Comparison of ENCODE assay signal across 12 cellular contexts in genomic region chr9:105141448-105142101, GRCh38.
DNase-seq lines count a peak whose midpoint lies in the region; ATAC-seq, FAIRE-seq and TF ChIP-seq lines count a peak whose summit lies in the region.
"Had no signal": no experiment of that assay in that cellular context is flagged by ENCODE, and none has a peak within 500 bp of the region (broad histone marks: within the 10 kb centered on the region; RNA-seq: fewer than 3 reads in every experiment).

No MANE protein-coding gene starts in this region.

- peaks cover 9% of the 10 kb centered on the region for H3K4me1 Mint-ChIP-seq in activated CD4-positive, alpha-beta T cell treated with anti-CD3 and anti-CD28 coated beads, Interleukin-2, amount 10 ng/mL, durations not matched to agents 7 days and 5 days
- H3K4me1 Mint-ChIP-seq in activated naive CD8-positive, alpha-beta T cell treated with anti-CD3 and anti-CD28 coated beads for 36 hours, result peaks cover 8% of the 10 kb centered on the region

- H3K36me3 Mint-ChIP-seq in activated CD4-positive, alpha-beta T cell treated with anti-CD3 and anti-CD28 coated beads, Interleukin-2, amount 10 ng/mL, durations not matched to agents 7 days and 5 days (ENCODE audit: low read depth), result no peaks in the 10 kb centered on the region
- H3K36me3 Mint-ChIP-seq in activated naive CD8-positive, alpha-beta T cell treated with anti-CD3 and anti-CD28 coated beads for 36 hours, result no peaks in the 10 kb centered on the region

- no peaks in the 10 kb centered on the region for H3K36me3 ChIP-seq in adipocyte (ENCODE audit: control insufficient read depth, insufficient read depth, low read length, severe bottlenecking)
- H3K36me3 ChIP-seq: pancreas had no signal

- peaks cover 8% of the 10 kb centered on the region for H3K27me3 Mint-ChIP-seq in activated CD4-positive, alpha-beta T cell treated with anti-CD3 and anti-CD28 coated beads, Interleukin-2, amount 10 ng/mL, durations not matched to agents 7 days and 5 days
- H3K27me3 Mint-ChIP-seq in activated naive CD8-positive, alpha-beta T cell treated with anti-CD3 and anti-CD28 coated beads for 36 hours, result peaks cover 10% of the 10 kb centered on the region

- H3K4me3 ChIP-seq in adipocyte (ENCODE audit: low read length), result peak overlapping the region; percentile 6
- H3K4me3 ChIP-seq: body of pancreas, pancreas had no signal

- H3K9me3 Mint-ChIP-seq in activated CD4-positive, alpha-beta T cell treated with anti-CD3 and anti-CD28 coated beads, Interleukin-2, amount 10 ng/mL, durations not matched to agents 7 days and 5 days, result no peaks in the 10 kb centered on the region
- no peaks in the 10 kb centered on the region for H3K9me3 Mint-ChIP-seq in activated naive CD8-positive, alpha-beta T cell treated with anti-CD3 and anti-CD28 coated beads for 36 hours
- H3K9me3 Mint-ChIP-seq: activated CD4-positive, alpha-beta T cell treated with anti-CD3 and anti-CD28 coated beads, Interleukin-2, amount 10 ng/mL, durations not matched to agents 24 days and 14 days had no signal

- H3K4me3 Mint-ChIP-seq in activated CD4-positive, alpha-beta T cell treated with anti-CD3 and anti-CD28 coated beads, Interleukin-2, amount 10 ng/mL, durations not matched to agents 7 days and 5 days, result no peak overlapping the region
- no peak overlapping the region for H3K4me3 Mint-ChIP-seq in activated naive CD8-positive, alpha-beta T cell treated with anti-CD3 and anti-CD28 coated beads for 36 hours
- H3K4me3 Mint-ChIP-seq: activated CD4-positive, alpha-beta T cell treated with anti-CD3 and anti-CD28 coated beads, Interleukin-2, amount 10 ng/mL, durations not matched to agents 24 days and 14 days had no signal

- no peak for FAIRE-seq in HTR-8/SVneo (lab: Jason Lieb, UNC)
- FAIRE-seq: pancreas had no signal

- no peak overlapping the region for H3K27ac Mint-ChIP-seq in activated CD4-positive, alpha-beta T cell treated with anti-CD3 and anti-CD28 coated beads, Interleukin-2, amount 10 ng/mL, durations not matched to agents 7 days and 5 days
- no peak overlapping the region for H3K27ac Mint-ChIP-seq in activated naive CD8-positive, alpha-beta T cell treated with anti-CD3 and anti-CD28 coated beads for 36 hours
- H3K27ac Mint-ChIP-seq: activated CD4-positive, alpha-beta T cell treated with anti-CD3 and anti-CD28 coated beads, Interleukin-2, amount 10 ng/mL, durations not matched to agents 24 days and 14 days had no signal

- H3K9ac ChIP-seq in adipocyte (ENCODE audit: low read length), result peak overlapping the region; percentile 3

- no peak for TF ChIP-seq CTCF in GM10248 (IDR thresholded peaks at IDR 0.05; ENCODE audit: control extremely low read depth, extremely low read depth, low read depth, missing control alignments)

- CTCF ChIA-PET in GM10248 (lab: Yijun Ruan, JAX), result interaction anchor here (1.2 kb wide), 1 partner anchor 16 kb away, joined by 3 read pairs; no protein-coding TSS in a partner anchor
- CTCF ChIA-PET in activated CD4-positive, alpha-beta T cell treated with anti-CD3 and anti-CD28 coated beads, Interleukin-2, amount 10 ng/mL, durations not matched to agents 7 days and 5 days (lab: Charles Lee), result interaction anchor here (0.8 to 1.0 kb wide), 3 partner anchors 13 to 24 kb away, joined by 3 to 4 read pairs (median 3); no protein-coding TSS in a partner anchor

- DNase-seq in GM10248 (ENCODE audit: extremely low spot score) (peak; percentile 38), adipocyte (ENCODE audit: low read depth) (no peak), NCI-H1105 (lab: John Stamatoyannopoulos, UW) (no peak), HTR-8/SVneo (ENCODE audit: insufficient read length, low spot score) (no peak)
- no peak for DNase-seq in activated CD4-positive, alpha-beta T cell treated with anti-CD3 and anti-CD28 coated beads, Interleukin-2, amount 10 ng/mL, durations not matched to agents 7 days and 5 days
- no peak for DNase-seq in activated naive CD8-positive, alpha-beta T cell treated with anti-CD3 and anti-CD28 coated beads for 36 hours
- DNase-seq: activated CD4-positive, alpha-beta T cell treated with anti-CD3 and anti-CD28 coated beads, Interleukin-2, amount 10 ng/mL, durations not matched to agents 24 days and 14 days; C1 segment of cervical spinal cord; pancreas had no signal

- POLR2A ChIA-PET in GM10248 (lab: Yijun Ruan, JAX), result no interaction called here
- POLR2A ChIA-PET in activated CD4-positive, alpha-beta T cell treated with anti-CD3 and anti-CD28 coated beads, Interleukin-2, amount 10 ng/mL, durations not matched to agents 7 days and 5 days (lab: Charles Lee), result no interaction called here

- no peaks in the 10 kb centered on the region for H3K27me3 ChIP-seq in adipocyte (replicated peaks; ENCODE audit: control insufficient read depth, insufficient read depth, low read length)
- H3K27me3 ChIP-seq: body of pancreas, pancreas had no signal

- H3K4me1 ChIP-seq in adipocyte (ENCODE audit: control insufficient read depth, insufficient read depth, low read length), result peaks cover 37% of the 10 kb centered on the region
- H3K4me1 ChIP-seq: pancreas had no signal

- H3K9me3 ChIP-seq in adipocyte (ENCODE audit: control insufficient read depth, low read length), result no peaks in the 10 kb centered on the region
- H3K9me3 ChIP-seq: body of pancreas, pancreas had no signal

- ATAC-seq in GM19468 (IDR thresholded peaks at IDR 0.05; ENCODE audit: extremely low read depth, unreplicated experiment), result peak; percentile 65
- peak; percentile 93 for ATAC-seq in HG03103 (IDR thresholded peaks at IDR 0.05; ENCODE audit: low read depth, unreplicated experiment)
- ATAC-seq: body of pancreas had no signal
